1 cellular context compared by ENCODE assay signal in genomic region chr6:36546958-36547645, GRCh38.
TF ChIP-seq lines count a peak whose summit lies in the region.

Gene STK38, minus strand, starts transcription at chr6:36547479. Its CDS starts 7,277 bp downstream, at chr6:36540202.

TF ChIP-seq in H1, 55 proteins besides CTCF, POLR2A, EP300 and RAD21:
- 0 out of 2 replicates have a peak, but pooled peaks have one; percentile 13 for TF ChIP-seq CREB1 (IDR thresholded peaks at IDR 0.05)
- no peak for TF ChIP-seq FOSL1 (IDR thresholded peaks at IDR 0.05; ENCODE audit: insufficient read depth, low read depth, low read length)
- TF ChIP-seq, protein P1, sequence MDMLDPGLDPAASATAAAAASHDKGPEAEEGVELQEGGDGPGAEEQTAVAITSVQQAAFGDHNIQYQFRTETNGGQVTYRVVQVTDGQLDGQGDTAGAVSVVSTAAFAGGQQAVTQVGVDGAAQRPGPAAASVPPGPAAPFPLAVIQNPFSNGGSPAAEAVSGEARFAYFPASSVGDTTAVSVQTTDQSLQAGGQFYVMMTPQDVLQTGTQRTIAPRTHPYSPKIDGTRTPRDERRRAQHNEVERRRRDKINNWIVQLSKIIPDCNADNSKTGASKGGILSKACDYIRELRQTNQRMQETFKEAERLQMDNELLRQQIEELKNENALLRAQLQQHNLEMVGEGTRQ (IDR thresholded peaks at IDR 0.05; ENCODE audit: low read length): no peak
- 0 out of 2 replicates have a peak, but pooled peaks have one; percentile 47 for TF ChIP-seq CHD2 (IDR thresholded peaks at IDR 0.05; ENCODE audit: low read length)
- peak; percentile 62; the same call in 1 of the 2 replicates for TF ChIP-seq TBP (IDR thresholded peaks at IDR 0.05; ENCODE audit: low read depth, low read length)
- TF ChIP-seq EZH2 (IDR thresholded peaks at IDR 0.05; ENCODE audit: low read depth, low read length, severe bottlenecking): no peak
- no peak for TF ChIP-seq HDAC6 (IDR thresholded peaks at IDR 0.05; ENCODE audit: low read depth, low read length)
- no peak for TF ChIP-seq YY1 (IDR thresholded peaks at IDR 0.05; ENCODE audit: low read depth, low read length)
- TF ChIP-seq SIN3A (conservative IDR thresholded peaks at IDR 0.05 in 1 of 2, IDR thresholded peaks at IDR 0.05 in 1 of 2; ENCODE audit: low read depth in 1 of 2, low read length in 2 of 2): peak; percentile 47 to 84; a peak in 2 of 4 replicates
- peak; percentile 79 for TF ChIP-seq NRF1 (IDR thresholded peaks at IDR 0.05; ENCODE audit: low read depth, low read length)
- peak; percentile 80 for TF ChIP-seq ASH2L (IDR thresholded peaks at IDR 0.05; ENCODE audit: low read length)
- TF ChIP-seq SRF (IDR thresholded peaks at IDR 0.05; ENCODE audit: low read depth, low read length): no peak
- no peak for TF ChIP-seq KDM1A (IDR thresholded peaks at IDR 0.05; ENCODE audit: borderline replicate concordance, low read length)
- TF ChIP-seq CBX8 (IDR thresholded peaks at IDR 0.05; ENCODE audit: borderline replicate concordance, low read depth, low read length): no peak
- TF ChIP-seq BRCA1 (IDR thresholded peaks at IDR 0.05; ENCODE audit: low read depth, low read length): 0 out of 2 replicates have a peak, but pooled peaks have one; percentile 8
- TF ChIP-seq MAX (IDR thresholded peaks at IDR 0.05): peak; percentile 8; the same call in 1 of the 2 replicates
- peak; percentile 77; the same call in 1 of the 2 replicates for TF ChIP-seq TAF1 (IDR thresholded peaks at IDR 0.05; ENCODE audit: low read depth, low read length)
- peak; percentile 61; the same call in 1 of the 2 replicates for TF ChIP-seq SP4 (IDR thresholded peaks at IDR 0.05; ENCODE audit: low read length)
- peak; percentile 80 for TF ChIP-seq RBBP5 (IDR thresholded peaks at IDR 0.05; ENCODE audit: borderline replicate concordance, low read depth, low read length)
- no peak for TF ChIP-seq ATF2 (IDR thresholded peaks at IDR 0.05; ENCODE audit: low read length)
- TF ChIP-seq TAF7 (optimal IDR thresholded peaks at IDR 0.05; ENCODE audit: borderline replicate concordance, low read depth, low read length): no peak
- no peak for TF ChIP-seq MAFK (IDR thresholded peaks at IDR 0.05; ENCODE audit: low read depth, low read length)
- TF ChIP-seq SAP30 (IDR thresholded peaks at IDR 0.05; ENCODE audit: insufficient read depth, insufficient replicate concordance, low read length): peak; percentile 64
- TF ChIP-seq PHF8 (conservative IDR thresholded peaks at IDR 0.05; ENCODE audit: low read depth, low read length): peak; percentile 87
- no peak for TF ChIP-seq RFX5 (IDR thresholded peaks at IDR 0.05; ENCODE audit: borderline replicate concordance, low read depth, low read length)
- peak; percentile 92 for TF ChIP-seq KDM4A (IDR thresholded peaks at IDR 0.05; ENCODE audit: low read depth, low read length, severe bottlenecking)
- TF ChIP-seq, protein P2, sequence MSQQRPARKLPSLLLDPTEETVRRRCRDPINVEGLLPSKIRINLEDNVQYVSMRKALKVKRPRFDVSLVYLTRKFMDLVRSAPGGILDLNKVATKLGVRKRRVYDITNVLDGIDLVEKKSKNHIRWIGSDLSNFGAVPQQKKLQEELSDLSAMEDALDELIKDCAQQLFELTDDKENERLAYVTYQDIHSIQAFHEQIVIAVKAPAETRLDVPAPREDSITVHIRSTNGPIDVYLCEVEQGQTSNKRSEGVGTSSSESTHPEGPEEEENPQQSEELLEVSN (IDR thresholded peaks at IDR 0.05): peak; percentile 26; the same call in 1 of the 2 replicates
- no peak for TF ChIP-seq TCF12 (IDR thresholded peaks at IDR 0.05; ENCODE audit: low read depth, low read length)
- no peak for TF ChIP-seq JUN (IDR thresholded peaks at IDR 0.05; ENCODE audit: low read depth, low read length)
- no peak for TF ChIP-seq SUZ12 (IDR thresholded peaks at IDR 0.05; ENCODE audit: low read length)
- TF ChIP-seq POLR2AphosphoS5 (IDR thresholded peaks at IDR 0.05; ENCODE audit: low read depth, low read length): peak; percentile 84
